In the genomic region with DNA sequence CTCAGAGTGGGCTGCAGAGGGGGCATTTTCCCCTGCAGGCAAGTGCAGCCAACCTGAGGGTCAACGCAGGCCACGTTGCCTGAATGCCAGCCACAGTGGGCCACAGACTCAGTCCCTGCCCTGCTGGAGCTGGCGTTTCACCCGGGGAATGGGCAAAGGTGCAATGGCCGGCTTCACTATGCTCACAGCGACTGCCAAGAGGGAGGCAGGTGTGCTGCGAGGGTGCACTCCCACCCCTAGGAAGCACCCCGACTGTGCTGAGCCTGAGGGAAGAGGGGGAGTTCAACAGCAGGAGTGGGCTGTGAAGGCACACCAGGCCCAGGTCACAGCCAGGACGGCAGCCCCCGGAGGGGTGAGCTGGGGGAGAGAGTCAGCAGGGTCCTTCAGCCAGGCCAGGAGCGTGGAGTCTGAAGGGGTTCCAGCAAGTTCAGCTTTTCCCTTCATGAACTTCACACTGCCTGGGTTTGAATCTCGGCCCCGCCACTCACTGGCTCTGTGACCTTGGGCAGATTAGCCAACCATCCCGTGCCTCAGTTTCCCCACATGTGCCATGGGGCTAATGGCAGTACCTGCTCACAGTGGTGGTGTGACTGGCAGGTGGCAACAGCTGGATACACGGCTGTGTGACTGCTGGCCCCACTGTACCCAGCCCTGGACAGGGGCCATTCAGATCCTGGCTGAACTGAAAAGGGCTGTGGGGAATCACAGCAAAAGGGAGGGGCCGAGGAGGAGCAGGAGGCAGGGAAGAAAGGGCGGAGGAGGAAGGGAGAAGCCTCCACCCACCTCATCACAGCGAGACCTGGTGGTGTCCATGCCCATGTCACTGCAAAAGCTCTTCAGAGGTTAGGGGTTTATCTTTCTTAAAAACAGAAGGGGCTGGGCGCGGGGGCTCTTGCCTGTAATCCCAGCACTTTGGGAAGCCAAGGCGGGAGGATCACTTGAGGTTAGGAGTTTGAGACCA, we compare ENCODE assay signal across 16 cellular contexts. TPM values are rescaled to one million over a fixed set of nuclear protein-coding genes. Genes with fewer than 3 reads are reported as not detected.
DNase-seq lines count a peak whose midpoint lies in the region; ATAC-seq, FAIRE-seq and TF ChIP-seq lines count a peak whose summit lies in the region.
"Had no signal": no experiment of that assay in that cellular context is flagged by ENCODE, and none has a peak within 500 bp of the region (broad histone marks: within the 10 kb centered on the region; RNA-seq: fewer than 3 reads in every experiment).

No MANE protein-coding gene starts in this region.

- H3K4me1 ChIP-seq in HEK293 (ENCODE audit: control insufficient read depth, insufficient read depth, low read length): no peaks in the 10 kb centered on the region; the same call in 1 of the 2 replicates
- H3K4me1 ChIP-seq: psoas muscle, tibial artery had no signal

- H3K4me3 Mint-ChIP-seq in T-helper 1 cell treated with Interleukin-12 subunit alpha and Interleukin-12 subunit beta and Interleukin-4 antibody, amounts not matched to agents 30 μg/mL and 1 μg/mL, for 36 hours: no peak overlapping the region
- H3K4me3 Mint-ChIP-seq in natural killer cell: peak overlapping the region; percentile 87
- H3K4me3 Mint-ChIP-seq in MCF 10A (ENCODE audit: unreplicated experiment): no peak overlapping the region
- H3K4me3 Mint-ChIP-seq: CD14-positive monocyte had no signal

- H3K4me3 ChIP-seq in HEK293 (ENCODE audit: low read depth, low read length): no peak overlapping the region
- H3K4me3 ChIP-seq: MG63, psoas muscle, tibial artery had no signal

- no peak for FAIRE-seq in urothelium cell line (lab: Jason Lieb, UNC)

- POLR2A ChIA-PET in HEK293 (lab: Yijun Ruan, JAX) (no interaction called here), MCF 10A (lab: Yijun Ruan, JAX) (interaction anchor here (0.6 kb wide), 1 partner anchor 25 kb away, joined by 3 read pairs; no protein-coding TSS in a partner anchor)

- no peak overlapping the region for H3K27ac ChIP-seq in HEK293 (ENCODE audit: extremely low read depth, low read depth, low read length)
- H3K27ac ChIP-seq: psoas muscle, tibial artery had no signal

- no TSS peak for BruUV-seq in MCF 10A (replicated peaks; lab: Mats Ljungman, UMichigan)

- H3K36me3 ChIP-seq in HEK293 (ENCODE audit: control insufficient read depth in 2 of 2, insufficient read depth in 1 of 2, low read length in 2 of 2): no peaks in the 10 kb centered on the region
- H3K36me3 ChIP-seq: MG63, tibial artery had no signal

- no peak for ATAC-seq in natural killer cell
- no peak for ATAC-seq in HG03457 (IDR thresholded peaks at IDR 0.05; ENCODE audit: unreplicated experiment)
- ATAC-seq: psoas muscle had no signal

- intact Hi-C loops in natural killer cell (cut with micrococcal nuclease) (no loop called here), MCF 10A (cut with micrococcal nuclease) (no loop called here)

- H3K4me1 Mint-ChIP-seq in T-helper 1 cell treated with Interleukin-12 subunit alpha and Interleukin-12 subunit beta and Interleukin-4 antibody, amounts not matched to agents 30 μg/mL and 1 μg/mL, for 36 hours (ENCODE audit: low read depth): peaks cover 33% of the 10 kb centered on the region
- peaks cover 11 to 29% of the 10 kb centered on the region in 2 donors for H3K4me1 Mint-ChIP-seq in natural killer cell
- H3K4me1 Mint-ChIP-seq in MCF 10A (ENCODE audit: insufficient read depth, unreplicated experiment): peaks cover 11% of the 10 kb centered on the region

- no peaks in the 10 kb centered on the region for H3K36me3 Mint-ChIP-seq in T-helper 1 cell treated with Interleukin-12 subunit alpha and Interleukin-12 subunit beta and Interleukin-4 antibody, amounts not matched to agents 30 μg/mL and 1 μg/mL, for 36 hours (ENCODE audit: low read depth)
- H3K36me3 Mint-ChIP-seq in natural killer cell (no peaks in the 10 kb centered on the region), MCF 10A (ENCODE audit: insufficient read depth, unreplicated experiment) (no peaks in the 10 kb centered on the region)

- H3K9me3 ChIP-seq in HEK293 (ENCODE audit: control insufficient read depth, insufficient read depth, low read depth, low read length): no peaks in the 10 kb centered on the region
- H3K9me3 ChIP-seq: MG63, psoas muscle, tibial artery had no signal

- no peaks in the 10 kb centered on the region for H3K9me3 Mint-ChIP-seq in T-helper 1 cell treated with Interleukin-12 subunit alpha and Interleukin-12 subunit beta and Interleukin-4 antibody, amounts not matched to agents 30 μg/mL and 1 μg/mL, for 36 hours
- H3K9me3 Mint-ChIP-seq in natural killer cell: no peaks in the 10 kb centered on the region
- H3K9me3 Mint-ChIP-seq in MCF 10A (ENCODE audit: unreplicated experiment): no peaks in the 10 kb centered on the region
- H3K9me3 Mint-ChIP-seq: CD14-positive monocyte had no signal

- no peak for DNase-seq in T-helper 1 cell
- DNase-seq in astrocyte of the hippocampus (ENCODE audit: low read depth, low spot score): peak; percentile 2
- DNase-seq in natural killer cell: no peak
- DNase-seq in urothelium cell line (ENCODE audit: low spot score): no peak
- no peak for DNase-seq in MCF 10A (ENCODE audit: unreplicated experiment)
- DNase-seq: 8988T, head of caudate nucleus, MG63, NCI-H2081, psoas muscle, T1000, tibial artery had no signal

- no peaks in the 10 kb centered on the region for H3K27me3 Mint-ChIP-seq in T-helper 1 cell treated with Interleukin-12 subunit alpha and Interleukin-12 subunit beta and Interleukin-4 antibody, amounts not matched to agents 30 μg/mL and 1 μg/mL, for 36 hours (ENCODE audit: low read depth)
- H3K27me3 Mint-ChIP-seq in natural killer cell (ENCODE audit: low read depth in 2 of 2): no peaks in the 10 kb centered on the region
- H3K27me3 Mint-ChIP-seq in MCF 10A (ENCODE audit: insufficient read depth, unreplicated experiment): no peaks in the 10 kb centered on the region

- TF ChIP-seq CTCF in HEK293 (tag by site-specific recombination; IDR thresholded peaks at IDR 0.05) (no peak), natural killer cell (IDR thresholded peaks at IDR 0.05) (no peak), MCF 10A (IDR thresholded peaks at IDR 0.05; ENCODE audit: unreplicated experiment) (no peak)

- H3K27ac Mint-ChIP-seq in T-helper 1 cell treated with Interleukin-12 subunit alpha and Interleukin-12 subunit beta and Interleukin-4 antibody, amounts not matched to agents 30 μg/mL and 1 μg/mL, for 36 hours: peak overlapping the region; percentile 95
- H3K27ac Mint-ChIP-seq in natural killer cell (peak overlapping the region; percentile 91 to 96), MCF 10A (ENCODE audit: low read depth, unreplicated experiment) (no peak overlapping the region)

- CTCF ChIA-PET in HEK293 (lab: Yijun Ruan, JAX): interaction anchor here (0.5 to 0.6 kb wide), 4 partner anchors 10 to 159 kb away, joined by 3 to 5 read pairs (median 4); no protein-coding TSS in a partner anchor
- CTCF ChIA-PET in MCF 10A (lab: Yijun Ruan, JAX): interaction anchor here (1.6 kb wide), 1 partner anchor 168 kb away, joined by 5 read pairs; no protein-coding TSS in a partner anchor

TF ChIP-seq in HEK293, 187 proteins besides CTCF, POLR2A, EP300 and RAD21:
- TF ChIP-seq ZNF274 (IDR thresholded peaks at IDR 0.05; ENCODE audit: low read length) (no peak), ZNF274 (tag by site-specific recombination; IDR thresholded peaks at IDR 0.05; ENCODE audit: borderline replicate concordance) (no peak), ZNF549 (tag by site-specific recombination; IDR thresholded peaks at IDR 0.05) (no peak), ZNF701 (tag by site-specific recombination; IDR thresholded peaks at IDR 0.05) (no peak), GFI1B (tag by site-specific recombination; IDR thresholded peaks at IDR 0.05) (no peak), ZNF175 (tag by site-specific recombination; IDR thresholded peaks at IDR 0.05) (no peak), ZFHX2 (tag by site-specific recombination; conservative IDR thresholded peaks at IDR 0.05) (0 out of 2 replicates have a peak, but pooled peaks have one; percentile 8), KLF1 (tag by site-specific recombination; IDR thresholded peaks at IDR 0.05) (peak; percentile 92)
TF ChIP-seq in HEK293: peak in this region for 2.

RNA-seq across cellular contexts. Expression of a gene that starts 7.6 kb away (rescaled TPM):
- total RNA-seq in natural killer cell (10 to 100 TPM; 38.0 to 47.0 (median 45.2) TPM), MCF 10A (2022) (14.4 and 16.1 TPM in 2 replicates)

RNA-seq across cellular contexts. Expression of a gene that starts 8.2 kb away (rescaled TPM):
- 10 to 100 TPM; 20.9 to 26.3 (median 21.8) TPM for total RNA-seq in natural killer cell
- total RNA-seq in MCF 10A (2022): 14.0 and 18.1 TPM in 2 replicates

RNA-seq across cellular contexts. Expression of a gene that starts 9.6 kb away (rescaled TPM):
- total RNA-seq in natural killer cell (under 1 TPM; 0.55 to 1.00 (median 0.66) TPM), MCF 10A (2022) (0.09 and 0.22 TPM in 2 replicates)
